In the genomic region with DNA sequence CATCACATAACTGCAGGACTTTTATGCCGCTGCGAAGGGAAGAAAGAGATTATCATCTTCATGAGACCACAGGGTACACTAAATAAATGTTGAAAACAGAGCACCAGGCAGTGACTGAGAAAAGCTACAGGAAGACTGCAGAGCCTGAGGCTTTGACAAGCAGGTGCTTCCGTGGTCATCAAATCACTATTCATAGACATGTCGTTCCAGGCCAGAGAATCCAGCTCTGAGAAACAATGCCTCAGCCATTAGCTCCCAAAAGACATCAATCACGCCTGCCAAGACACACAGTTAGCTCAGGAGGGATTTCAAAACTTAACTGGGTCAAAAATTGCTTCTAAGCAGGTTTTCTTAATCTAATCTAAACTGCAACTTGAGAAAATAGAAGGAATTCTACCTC, we compare ENCODE assay signal across 15 cellular contexts. TPM values are rescaled to one million over a fixed set of nuclear protein-coding genes. Genes with fewer than 3 reads are reported as not detected.
A peak's percentile ranks its signal among the peaks of the same experiment; 100 is the strongest.
DNase-seq lines count a peak whose midpoint lies in the region; ATAC-seq lines count a peak whose summit lies in the region.
"Had no signal": no experiment of that assay in that cellular context is flagged by ENCODE, and none has a peak within 500 bp of the region (broad histone marks: within the 10 kb centered on the region; RNA-seq: fewer than 3 reads in every experiment).

No MANE protein-coding gene starts in this region.

- no peak overlapping the region for H4K8ac ChIP-seq in neuronal stem cell (ENCODE audit: low read depth, low read length)

- H3K4me3 ChIP-seq in neuronal stem cell (ENCODE audit: low read length in 2 of 2) (no peak overlapping the region), SJCRH30 (no peak overlapping the region)
- H3K4me3 ChIP-seq: transverse colon had no signal

- no peak overlapping the region for H3K4ac ChIP-seq in neuronal stem cell (ENCODE audit: low read length)

- H2AK5ac ChIP-seq in neuronal stem cell (ENCODE audit: low read depth, low read length), result no peak overlapping the region

- H2BK15ac ChIP-seq in neuronal stem cell (ENCODE audit: low read length), result no peak overlapping the region

- H2BK120ac ChIP-seq in neuronal stem cell (ENCODE audit: low read depth, low read length), result no peak overlapping the region

- H3K36me3 ChIP-seq in neuronal stem cell (replicated peaks in 1 of 2; ENCODE audit: control insufficient read depth in 2 of 2, insufficient read depth in 2 of 2, low read length in 2 of 2) (no peaks in the 10 kb centered on the region), SJCRH30 (no peaks in the 10 kb centered on the region)
- H3K36me3 ChIP-seq: transverse colon had no signal

- no peak overlapping the region for H3K23ac ChIP-seq in neuronal stem cell (ENCODE audit: low read depth, low read length, poor library complexity)

- H3K27ac ChIP-seq in neuronal stem cell (replicated peaks; ENCODE audit: low read length) (no peak overlapping the region), SJCRH30 (no peak overlapping the region)
- H3K27ac ChIP-seq: transverse colon, VCaP had no signal

- H3K9me3 ChIP-seq in neuronal stem cell (replicated peaks in 1 of 2; ENCODE audit: control insufficient read depth in 2 of 2, insufficient read depth in 1 of 2, low read depth in 1 of 2, low read length in 2 of 2), result no peaks in the 10 kb centered on the region
- no peaks in the 10 kb centered on the region for H3K9me3 ChIP-seq in SJCRH30 (replicated peaks)
- H3K9me3 ChIP-seq: transverse colon had no signal

- no peak overlapping the region for H3K18ac ChIP-seq in neuronal stem cell (ENCODE audit: low read length)

- no peak overlapping the region for H3K14ac ChIP-seq in neuronal stem cell (ENCODE audit: low read length)

- H2BK5ac ChIP-seq in neuronal stem cell (ENCODE audit: low read length), result no peak overlapping the region

- ATAC-seq in HG02852 (IDR thresholded peaks at IDR 0.05; ENCODE audit: unreplicated experiment), result peak; percentile 73
- no peak for ATAC-seq in HG03039 (IDR thresholded peaks at IDR 0.05; ENCODE audit: unreplicated experiment)
- ATAC-seq: activated naive CD4-positive, alpha-beta T cell treated with anti-CD3 and anti-CD28 coated beads, Interleukin-2, amount 50 U/mL, for 72 hours; natural killer cell treated with Interleukin-12 subunit alpha and Interleukin-12 subunit beta and Interleukin-15 and Interleukin-18, amount 100 ng/mL, for 72 hours had no signal

- H4K91ac ChIP-seq in neuronal stem cell (ENCODE audit: low read depth, low read length, poor library complexity), result no peak overlapping the region

- H3K27me3 ChIP-seq in neuronal stem cell (ENCODE audit: control insufficient read depth in 3 of 3, insufficient read depth in 3 of 3, low read depth in 1 of 3, low read length in 3 of 3), result no peaks in the 10 kb centered on the region
- no peaks in the 10 kb centered on the region for H3K27me3 ChIP-seq in SJCRH30
- H3K27me3 ChIP-seq: transverse colon had no signal

- H3K4me2 ChIP-seq in neuronal stem cell (ENCODE audit: insufficient read depth, low read length, poor library complexity, severe bottlenecking), result no peak overlapping the region

- no peak overlapping the region for H2BK12ac ChIP-seq in neuronal stem cell (ENCODE audit: low read length)

- DNase-seq in NCI-H345 (lab: John Stamatoyannopoulos, UW), result peak; percentile 9
- no peak for DNase-seq in NCI-H345 treated with DMSO at 0.1 percent for 48 hours (lab: John Stamatoyannopoulos, UW; ENCODE audit: unreplicated experiment)
- DNase-seq in NCI-H1417 (lab: John Stamatoyannopoulos, UW), result peak; percentile 72 to 95 (median 83)
- DNase-seq in neuronal stem cell (ENCODE audit: low spot score), result no peak
- no peak for DNase-seq in SJCRH30
- no peak for DNase-seq in DMS53 treated with DMSO at 0.1 percent for 48 hours (lab: John Stamatoyannopoulos, UW; ENCODE audit: unreplicated experiment)
- DNase-seq: effector CD8-positive, alpha-beta T cell; transverse colon had no signal

- H3K4me1 ChIP-seq in neuronal stem cell (ENCODE audit: control insufficient read depth in 2 of 2, insufficient read depth in 1 of 2, low read depth in 1 of 2, low read length in 2 of 2) (no peaks in the 10 kb centered on the region), SJCRH30 (no peaks in the 10 kb centered on the region)
- H3K4me1 ChIP-seq: transverse colon had no signal

- WGBS in neuronal stem cell (ENCODE audit: extremely low coverage in 2 of 2, insufficient read length in 2 of 2, insufficient replicate concordance in 1 of 2), 2 donors, result no CpG with 5 or more reads among the region's 5 CpGs

- no peaks in the 10 kb centered on the region for H3K79me1 ChIP-seq in neuronal stem cell (ENCODE audit: low read depth, low read length)

- peak overlapping the region; percentile 57 for H2AFZ ChIP-seq in neuronal stem cell (ENCODE audit: low read length)

- no peak overlapping the region for H3K9ac ChIP-seq in neuronal stem cell (ENCODE audit: low read depth, low read length, poor library complexity)

RNA-seq across cellular contexts. Expression of a gene that starts 47.2 kb away (rescaled TPM):
- not detected for polyA plus RNA-seq in neuronal stem cell (2013, experiment 1 of 2)
- polyA plus RNA-seq in neuronal stem cell (2013, experiment 2 of 2), result not detected
- not detected in 2 replicates for total RNA-seq in SJCRH30 (2014; rRNA removed; shearing (Covaris generic))
- total RNA-seq: A172; activated naive CD4-positive, alpha-beta T cell treated with anti-CD3 and anti-CD28 coated beads, Interleukin-2, amount 50 U/mL, for 72 hours; HT1080; natural killer cell treated with Interleukin-12 subunit alpha and Interleukin-12 subunit beta and Interleukin-15 and Interleukin-18, amount 100 ng/mL, for 72 hours; transverse colon had no signal

Comparison
In these comparisons a context has a peak if more than half of its experiments do, and no peak if none do; other contexts are left out.
1. DNase-seq: peak in NCI-H345 (single experiment) and NCI-H1417 (3 of 3); none in NCI-H345 treated with DMSO at 0.1 percent for 48 hours (single experiment), neuronal stem cell (single experiment), SJCRH30 (0 of 2) and DMS53 treated with DMSO at 0.1 percent for 48 hours (single experiment).